Comparison of ENCODE assay signal across 8 cellular contexts in the genomic region with DNA sequence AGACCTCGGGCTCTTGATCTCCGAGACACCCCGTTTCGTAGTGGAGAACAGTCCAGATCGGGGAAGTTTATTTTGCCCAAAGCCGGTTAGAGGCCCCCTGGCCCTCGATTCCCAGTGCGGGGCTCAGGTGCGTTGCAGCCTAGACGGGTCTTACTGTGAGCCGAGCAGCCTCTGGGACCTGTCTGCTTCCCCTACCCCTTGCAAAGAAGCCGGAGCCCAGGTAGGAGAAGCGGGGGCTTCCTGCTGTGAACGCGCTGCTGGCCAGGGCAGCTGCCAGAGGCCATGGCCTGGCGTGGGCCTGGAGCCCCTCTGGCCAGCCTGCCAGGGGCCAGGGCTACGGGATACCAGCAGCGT. TPM values are rescaled to one million over a fixed set of nuclear protein-coding genes. Genes with fewer than 3 reads are reported as not detected.
DNase-seq lines count a peak whose midpoint lies in the region; ATAC-seq, FAIRE-seq and TF ChIP-seq lines count a peak whose summit lies in the region.

No MANE protein-coding gene starts in this region.

- peak overlapping the region; percentile 43 for H3K18ac ChIP-seq in trophoblast cell (ENCODE audit: low read length)

- H4K8ac ChIP-seq in trophoblast cell (ENCODE audit: low read depth, low read length), result peak overlapping the region; percentile 77

- peak overlapping the region; percentile 24 for H3K14ac ChIP-seq in trophoblast cell (ENCODE audit: low read length)

- H2BK120ac ChIP-seq in trophoblast cell (ENCODE audit: insufficient read depth, low read length, poor library complexity), result peak overlapping the region; percentile 6

- no peak overlapping the region for H2BK12ac ChIP-seq in trophoblast cell (ENCODE audit: low read length)

- POLR2A ChIA-PET in Panc1 (lab: Charles Lee), result no interaction called here

- ATAC-seq in DND-41 (ENCODE audit: insufficient read depth, low read depth) (peak; percentile 48), Panc1 (peak; percentile 49)

- peak overlapping the region; percentile 59 for H3K4me2 ChIP-seq in DND-41 (ENCODE audit: insufficient read depth, low read length)
- peak overlapping the region; percentile 83 for H3K4me2 ChIP-seq in trophoblast cell (ENCODE audit: low read length)

- H4K20me1 ChIP-seq in DND-41 (ENCODE audit: insufficient read depth, low read length), result peaks cover 5% of the 10 kb centered on the region

- H3K23ac ChIP-seq in trophoblast cell (ENCODE audit: low read length), result no peak overlapping the region

- H3K9me3 ChIP-seq in DND-41 (ENCODE audit: insufficient read depth, low read length, severe bottlenecking) (no peaks in the 10 kb centered on the region), Panc1 (ENCODE audit: control insufficient read depth, insufficient read depth, low read depth, low read length) (no peaks in the 10 kb centered on the region), trophoblast cell (ENCODE audit: insufficient read depth, low read depth, low read length) (no peaks in the 10 kb centered on the region)

- H3K36me3 ChIP-seq in DND-41 (ENCODE audit: insufficient read depth, low read length) (no peaks in the 10 kb centered on the region), Panc1 (ENCODE audit: control insufficient read depth, insufficient read depth, low read length) (no peaks in the 10 kb centered on the region), trophoblast cell (ENCODE audit: control insufficient read depth in 1 of 2, insufficient read depth in 2 of 2, low read length in 2 of 2) (no peaks in the 10 kb centered on the region)

- H3K9ac ChIP-seq in DND-41 (ENCODE audit: low read depth, low read length) (peak overlapping the region; percentile 41; the same call in 1 of the 2 replicates), trophoblast cell (ENCODE audit: low read length) (no peak overlapping the region)

- in situ Hi-C loops in Panc1 (cut with HindIII; ENCODE audit: low pct_unique_long_range_greater_than_20kb, low sequenced_read_pairs), result no loop called here

- intact Hi-C loops in Panc1 (cut with micrococcal nuclease; ENCODE audit: unreplicated experiment), result no loop called here

- H4K91ac ChIP-seq in trophoblast cell (ENCODE audit: low read depth, low read length), result peak overlapping the region; percentile 38

- H3K4me1 ChIP-seq in DND-41 (ENCODE audit: insufficient read depth, low read length), result peaks cover 19% of the 10 kb centered on the region
- H3K4me1 ChIP-seq in Panc1 (ENCODE audit: control insufficient read depth, insufficient read depth, low read length), result peaks cover 6% of the 10 kb centered on the region; the same call in 1 of the 2 replicates
- peaks cover 12 to 17% of the 10 kb centered on the region in 2 experiments for H3K4me1 ChIP-seq in trophoblast cell (ENCODE audit: control insufficient read depth in 1 of 2, insufficient read depth in 2 of 2, low read length in 2 of 2)

- BruUV-seq in Panc1 (replicated peaks; lab: Mats Ljungman, UMichigan), result no TSS peak

- no peak overlapping the region for H2BK5ac ChIP-seq in trophoblast cell (ENCODE audit: low read depth, low read length, poor library complexity)

- TF ChIP-seq CTCF in DND-41 (IDR thresholded peaks at IDR 0.05; ENCODE audit: borderline replicate concordance, extremely low read depth, low read length, poor library complexity, severe bottlenecking) (no peak), Panc1 (IDR thresholded peaks at IDR 0.05) (no peak), D721Med (IDR thresholded peaks at IDR 0.05; ENCODE audit: insufficient read depth, missing control alignments) (no peak)

- no peak overlapping the region for H4K12ac ChIP-seq in trophoblast cell (ENCODE audit: low read depth, low read length)

- no peak for DNase-seq in DND-41
- no peak for DNase-seq in Panc1 (ENCODE audit: low read depth, low spot score)
- no peak for DNase-seq in epithelial cell of prostate (ENCODE audit: low read depth, low spot score)
- DNase-seq in trophoblast cell, result no peak
- DNase-seq in COLO829 (ENCODE audit: low spot score), result no peak
- no peak for DNase-seq in D721Med (ENCODE audit: insufficient read length, low spot score)
- no peak for DNase-seq in NCI-H446 treated with DMSO at 0.1 percent for 48 hours (lab: John Stamatoyannopoulos, UW)
- DNase-seq in islet precursor cell, result no peak

- H3K27me3 ChIP-seq in DND-41 (ENCODE audit: insufficient read depth, low read length, poor library complexity), result peaks cover 27% of the 10 kb centered on the region
- H3K27me3 ChIP-seq in Panc1 (ENCODE audit: control insufficient read depth, insufficient read depth, low read length), result no peaks in the 10 kb centered on the region
- no peaks in the 10 kb centered on the region for H3K27me3 ChIP-seq in trophoblast cell (ENCODE audit: insufficient read depth, low read length)

- H2AFZ ChIP-seq in DND-41 (ENCODE audit: low read depth, low read length) (peak overlapping the region; percentile 36; the same call in 1 of the 2 replicates), trophoblast cell (ENCODE audit: insufficient read depth, low read length, poor library complexity) (no peak overlapping the region)

- H3K4ac ChIP-seq in trophoblast cell (ENCODE audit: low read depth, low read length), result peak overlapping the region; percentile 8

- H3K27ac ChIP-seq in DND-41 (ENCODE audit: low read length), result no peak overlapping the region
- peak overlapping the region; percentile 88 for H3K27ac ChIP-seq in Panc1 (ENCODE audit: low read length)
- H3K27ac ChIP-seq in epithelial cell of prostate, result peak overlapping the region; percentile 90
- no peak overlapping the region for H3K27ac ChIP-seq in trophoblast cell (ENCODE audit: low read depth, low read length)

- FAIRE-seq in D721Med (lab: Jason Lieb, UNC), result no peak

- no peaks in the 10 kb centered on the region for H3K79me1 ChIP-seq in trophoblast cell (ENCODE audit: low read length)

- WGBS in trophoblast cell (ENCODE audit: extremely low coverage, insufficient coverage, insufficient read length), result no CpG with 5 or more reads among the region's 18 CpGs

- CTCF ChIA-PET in Panc1 (lab: Charles Lee), result no interaction called here

- H3K4me3 ChIP-seq in DND-41 (ENCODE audit: low read depth in 1 of 2, low read length in 2 of 2) (peak overlapping the region in 1 of 2 experiments; percentile 48; a peak in 2 of 4 replicates), Panc1 (ENCODE audit: low read depth in 2 of 2, low read length in 2 of 2) (peak overlapping the region; percentile 55 to 62), trophoblast cell (ENCODE audit: low read depth, low read length) (no peak overlapping the region)

- H3K79me2 ChIP-seq in DND-41 (ENCODE audit: insufficient read depth, low read length), result no peaks in the 10 kb centered on the region
- no peaks in the 10 kb centered on the region for H3K79me2 ChIP-seq in trophoblast cell (ENCODE audit: control insufficient read depth, insufficient read depth, low read length, poor library complexity)

- peak overlapping the region; percentile 20 for H2AK5ac ChIP-seq in trophoblast cell (ENCODE audit: low read length)

RNA-seq across cellular contexts. Expression of gene TSPO, which starts 0.6 kb away (rescaled TPM):
- total RNA-seq in Panc1 (2021; ENCODE audit: unreplicated experiment), result 144 TPM
- 228 TPM for polyA plus RNA-seq in Panc1 (2012; ENCODE audit: insufficient read length)
- 21.6 and 23.0 TPM in 2 replicates for polyA plus RNA-seq in trophoblast cell (2013)

RNA-seq across cellular contexts. Expression of gene MCAT, which starts 8.8 kb away (rescaled TPM):
- total RNA-seq in Panc1 (2021; ENCODE audit: unreplicated experiment), result 16.3 TPM
- polyA plus RNA-seq in Panc1 (2012; ENCODE audit: insufficient read length), result 25.1 TPM
- polyA plus RNA-seq in trophoblast cell (2013), result 10.1 and 11.0 TPM in 2 replicates

RNA-seq across cellular contexts. Expression of gene TTLL12, which starts 35.0 kb away (rescaled TPM):
- 26.3 TPM for total RNA-seq in Panc1 (2021; ENCODE audit: unreplicated experiment)
- 28.8 TPM for polyA plus RNA-seq in Panc1 (2012; ENCODE audit: insufficient read length)
- polyA plus RNA-seq in trophoblast cell (2013), result 20.0 and 21.1 TPM in 2 replicates

RNA-seq across cellular contexts. Expression of gene BIK, which starts 41.4 kb away (rescaled TPM):
- 0.18 TPM for total RNA-seq in Panc1 (2021; ENCODE audit: unreplicated experiment)
- polyA plus RNA-seq in Panc1 (2012; ENCODE audit: insufficient read length), result not detected
- polyA plus RNA-seq in trophoblast cell (2013), result 2.7 and 3.0 TPM in 2 replicates

Comparison
In these comparisons a context has a peak if more than half of its experiments do, and no peak if none do; other contexts are left out.
1. H3K27ac ChIP-seq: peak in Panc1 (single experiment) and epithelial cell of prostate (single experiment); none in DND-41 (single experiment) and trophoblast cell (single experiment).